Comparison of ENCODE assay signal across 20 cellular contexts in genomic region chr16:1661826-1662225, GRCh38. TPM values are rescaled to one million over a fixed set of nuclear protein-coding genes. Genes with fewer than 3 reads are reported as not detected.
DNase-seq lines count a peak whose midpoint lies in the region; ATAC-seq, FAIRE-seq and TF ChIP-seq lines count a peak whose summit lies in the region.
"Had no signal": no experiment of that assay in that cellular context is flagged by ENCODE, and none has a peak within 500 bp of the region (broad histone marks: within the 10 kb centered on the region; RNA-seq: fewer than 3 reads in every experiment).

No MANE protein-coding gene starts in this region.

- H3K4me3 ChIP-seq in GM12878, result no peak overlapping the region
- H3K4me3 ChIP-seq: A549, GM23338 had no signal

- H3K4me3 Mint-ChIP-seq in activated T-cell treated with anti-CD3 and anti-CD28 coated beads, Interleukin-2, amount 50 U/mL, for 24 hours, result no peak overlapping the region
- H3K4me3 Mint-ChIP-seq in nephron progenitor cell, result no peak overlapping the region
- no peak overlapping the region for H3K4me3 Mint-ChIP-seq in T-helper 2 cell treated with Interferon-gamma antibody and Interleukin-4, amounts not matched to agents 5 μg/mL and 100 μg/mL, for 36 hours
- H3K4me3 Mint-ChIP-seq: CD4-positive, alpha-beta T cell; GM23338; HFFc6; IgD-negative memory B cell had no signal

- TF ChIP-seq EP300 in GM12878 (IDR thresholded peaks at IDR 0.05; ENCODE audit: borderline replicate concordance in 1 of 2, control insufficient read depth in 1 of 2, low read depth in 2 of 2, low read length in 2 of 2), result no peak

- TF ChIP-seq RAD21 in GM12878 (IDR thresholded peaks at IDR 0.05; ENCODE audit: insufficient read depth, low read depth, low read length), result no peak

- H3K4me2 ChIP-seq in GM12878 (ENCODE audit: control insufficient read depth, insufficient read depth), result no peak overlapping the region
- H3K4me2 ChIP-seq: A549, GM23338 had no signal

- SMC1A ChIA-PET in GM12878 (lab: Charles Lee; ENCODE audit: uncharacterized antibody, unreplicated experiment), result no interaction called here

- no peak for DNase-seq in activated T-cell treated with anti-CD3 and anti-CD28 coated beads, Interleukin-2, amount 50 U/mL, for 24 hours
- DNase-seq in activated T-cell treated with anti-CD3 and anti-CD28 coated beads for 4 hours (no peak), GM12878 (ENCODE audit: low read depth, low spot score) (no peak), nephron progenitor cell (no peak), DMS79 (lab: John Stamatoyannopoulos, UW) (no peak)
- no peak for DNase-seq in T-helper 2 cell treated with Interferon-gamma antibody and Interleukin-4, amounts not matched to agents 5 μg/mL and 100 μg/mL, for 36 hours (ENCODE audit: low spot score)
- DNase-seq: AML-193; Caco-2; CD4-positive, alpha-beta T cell; GDM1; HCEC 1CT; HFFc6 had no signal

- no peak for FAIRE-seq in GM12878 (lab: Jason Lieb, UNC)
- FAIRE-seq: A549, D721Med, H54 had no signal

- intact Hi-C loops in GM12878 (cut with micrococcal nuclease; ENCODE audit: unreplicated experiment), result no loop called here

- no peak overlapping the region for H2AFZ ChIP-seq in GM12878 (ENCODE audit: control insufficient read depth, low read depth, low read length)
- H2AFZ ChIP-seq: GM23338 had no signal

- 98% methylated on average over 2 of the region's 2 CpGs for WGBS in GM12878 (ENCODE audit: insufficient coverage, insufficient replicate concordance, low lambda C conversion rate, missing lambda C conversion rate)

- CTCF ChIA-PET in GM12878 (lab: Yijun Ruan, JAX), result no interaction called here

- ATAC-seq in GM12878, result no peak
- ATAC-seq: A549, GM23338 had no signal

- H3K27me3 ChIP-seq in GM12878 (replicated peaks in 1 of 2; ENCODE audit: control insufficient read depth in 2 of 2, insufficient read depth in 2 of 2, low read length in 1 of 2), result no peaks in the 10 kb centered on the region

- H3K9me3 Mint-ChIP-seq in activated T-cell treated with anti-CD3 and anti-CD28 coated beads, Interleukin-2, amount 50 U/mL, for 24 hours, result no peaks in the 10 kb centered on the region
- H3K9me3 Mint-ChIP-seq in nephron progenitor cell, result no peaks in the 10 kb centered on the region
- H3K9me3 Mint-ChIP-seq in T-helper 2 cell treated with Interferon-gamma antibody and Interleukin-4, amounts not matched to agents 5 μg/mL and 100 μg/mL, for 36 hours, result no peaks in the 10 kb centered on the region
- H3K9me3 Mint-ChIP-seq: CD4-positive, alpha-beta T cell; GM23338; HFFc6; IgD-negative memory B cell had no signal

- peak overlapping the region; percentile 26 for H3K27ac Mint-ChIP-seq in activated T-cell treated with anti-CD3 and anti-CD28 coated beads, Interleukin-2, amount 50 U/mL, for 24 hours
- H3K27ac Mint-ChIP-seq in nephron progenitor cell, result peak overlapping the region; percentile 90
- no peak overlapping the region for H3K27ac Mint-ChIP-seq in T-helper 2 cell treated with Interferon-gamma antibody and Interleukin-4, amounts not matched to agents 5 μg/mL and 100 μg/mL, for 36 hours
- H3K27ac Mint-ChIP-seq: CD4-positive, alpha-beta T cell; GM23338; HFFc6; IgD-negative memory B cell had no signal

- H3K4me1 Mint-ChIP-seq in activated T-cell treated with anti-CD3 and anti-CD28 coated beads, Interleukin-2, amount 50 U/mL, for 24 hours (ENCODE audit: low read depth), result no peaks in the 10 kb centered on the region
- no peaks in the 10 kb centered on the region for H3K4me1 Mint-ChIP-seq in nephron progenitor cell
- H3K4me1 Mint-ChIP-seq in T-helper 2 cell treated with Interferon-gamma antibody and Interleukin-4, amounts not matched to agents 5 μg/mL and 100 μg/mL, for 36 hours (ENCODE audit: low read depth), result no peaks in the 10 kb centered on the region
- H3K4me1 Mint-ChIP-seq: GM23338 had no signal

- no peak for TF ChIP-seq POLR2A in GM12878 (IDR thresholded peaks at IDR 0.05; ENCODE audit: low read depth, low read length)

- no peaks in the 10 kb centered on the region for H3K4me1 ChIP-seq in GM12878 (ENCODE audit: control insufficient read depth, insufficient read depth, low read length)
- H3K4me1 ChIP-seq: A549, Caco-2 had no signal

- H3K79me2 ChIP-seq in GM12878 (ENCODE audit: control insufficient read depth, insufficient read depth, low read length), result no peaks in the 10 kb centered on the region

- peaks cover 5 to 11% of the 10 kb centered on the region in 2 experiments for H3K36me3 ChIP-seq in GM12878 (ENCODE audit: control insufficient read depth in 2 of 2, insufficient read depth in 2 of 2, low read length in 1 of 2)

- in situ Hi-C loops in GM12878 (cut with MboI), result no loop called here

- POLR2A ChIA-PET in GM12878 (lab: Charles Lee), result no interaction called here

- RAD21 ChIA-PET in GM12878 (lab: Charles Lee; ENCODE audit: unreplicated experiment), result no interaction called here

- no peak overlapping the region for H3K27ac ChIP-seq in GM12878 (ENCODE audit: control insufficient read depth, insufficient read depth)
- H3K27ac ChIP-seq: 22Rv1, A549, C4-2B, HL-60 had no signal

- TF ChIP-seq CTCF in GM12878 (IDR thresholded peaks at IDR 0.05 in 2 of 3, conservative IDR thresholded peaks at IDR 0.05 in 1 of 3; ENCODE audit: control insufficient read depth in 2 of 3, extremely low read depth in 1 of 3, insufficient read depth in 1 of 3, low read depth in 3 of 3, low read length in 3 of 3) (no peak), nephron progenitor cell (IDR thresholded peaks at IDR 0.05) (no peak)

- peaks cover 86% of the 10 kb centered on the region for H3K36me3 Mint-ChIP-seq in activated T-cell treated with anti-CD3 and anti-CD28 coated beads, Interleukin-2, amount 50 U/mL, for 24 hours (ENCODE audit: low read depth)
- peaks cover 30% of the 10 kb centered on the region for H3K36me3 Mint-ChIP-seq in nephron progenitor cell (ENCODE audit: low read depth)
- peaks cover 27% of the 10 kb centered on the region for H3K36me3 Mint-ChIP-seq in T-helper 2 cell treated with Interferon-gamma antibody and Interleukin-4, amounts not matched to agents 5 μg/mL and 100 μg/mL, for 36 hours (ENCODE audit: low read depth)

- H4K20me1 ChIP-seq in GM12878 (ENCODE audit: control insufficient read depth, insufficient read depth), result no peaks in the 10 kb centered on the region

- H3K27me3 Mint-ChIP-seq in activated T-cell treated with anti-CD3 and anti-CD28 coated beads, Interleukin-2, amount 50 U/mL, for 24 hours, result no peaks in the 10 kb centered on the region
- H3K27me3 Mint-ChIP-seq in nephron progenitor cell (ENCODE audit: low read depth, poor library complexity), result peaks cover 6% of the 10 kb centered on the region
- H3K27me3 Mint-ChIP-seq in T-helper 2 cell treated with Interferon-gamma antibody and Interleukin-4, amounts not matched to agents 5 μg/mL and 100 μg/mL, for 36 hours (ENCODE audit: low read depth), result no peaks in the 10 kb centered on the region
- H3K27me3 Mint-ChIP-seq: CD4-positive, alpha-beta T cell; IgD-negative memory B cell had no signal

- H3K9ac ChIP-seq in GM12878 (ENCODE audit: control insufficient read depth, insufficient read depth, low read length), result no peak overlapping the region

- no peaks in the 10 kb centered on the region for H3K9me3 ChIP-seq in GM12878 (replicated peaks; ENCODE audit: control insufficient read depth, insufficient read depth, low read length)
- H3K9me3 ChIP-seq: A549, Caco-2 had no signal

- no TSS peak for BruUV-seq in GM12878 (replicated peaks; lab: Mats Ljungman, UMichigan)

RNA-seq across cellular contexts. Expression of gene JPT2, which starts 16.3 kb away (rescaled TPM):
- total RNA-seq in GM12878 (2013; cell fraction: nucleolus; rRNA removed), result 43.4 and 44.1 TPM in 2 replicates
- total RNA-seq in GM12878 (2014; rRNA removed) (48.9 and 51.7 TPM in 2 replicates), GM12878 (2014; rRNA removed; fragmentation: Illumina TruSeq; extraction: Trizol) (47.3 and 48.0 TPM in 2 replicates), GM12878 (2021) (78.4 and 82.0 TPM in 2 replicates)
- polyA plus RNA-seq in GM12878 (2011; ENCODE audit: low read depth), result 17.3 TPM
- polyA plus RNA-seq in GM12878 (2011; rRNA removed) (59.8 and 66.8 TPM in 2 replicates), GM12878 (2014; fragmentation: Illumina TruSeq; extraction: Trizol) (61.6 and 75.6 TPM in 2 replicates), GM12878 (2014; fragmentation: Nextera tagmentation; extraction: Ambion mirVana) (10 to 100 TPM; 15.6 to 26.7 TPM), GM12878 (2014; rRNA removed) (62.1 and 75.1 TPM in 2 replicates), GM12878 (2016; fragmentation: Nextera tagmentation; extraction: Ambion mirVana) (10 to 100 TPM; 11.7 to 12.0 TPM)
- polyA plus RNA-seq in GM12878 (2011; cell fraction: cytosol; rRNA removed), result 37.7 and 63.7 TPM in 2 replicates
- polyA plus RNA-seq in GM12878 (2011; cell fraction: nucleus; rRNA removed), result 38.2 and 65.1 TPM in 2 replicates
- 27.5 and 30.8 TPM in 2 replicates for polyA plus RNA-seq in GM12878 (2012)
- polyA minus RNA-seq in GM12878 (2011; rRNA and poly(A)+ RNA removed), result 27.9 and 34.6 TPM in 2 replicates
- polyA minus RNA-seq in GM12878 (2011; cell fraction: cytosol; rRNA and poly(A)+ RNA removed), result 12.2 and 22.5 TPM in 2 replicates
- polyA minus RNA-seq in GM12878 (2011; cell fraction: nucleus; rRNA and poly(A)+ RNA removed), result 10.4 and 20.6 TPM in 2 replicates

RNA-seq across cellular contexts. Expression of gene MAPK8IP3, which starts 44.2 kb away (rescaled TPM):
- 329 and 384 TPM in 2 replicates for total RNA-seq in GM12878 (2013; cell fraction: nucleolus; rRNA removed)
- 36.0 and 42.2 TPM in 2 replicates for total RNA-seq in GM12878 (2014; rRNA removed)
- total RNA-seq in GM12878 (2014; rRNA removed; fragmentation: Illumina TruSeq; extraction: Trizol), result 18.6 and 19.6 TPM in 2 replicates
- total RNA-seq in GM12878 (2021), result 52.6 and 67.9 TPM in 2 replicates
- polyA plus RNA-seq in GM12878 (2011; ENCODE audit: low read depth), result 30.5 TPM
- polyA plus RNA-seq in GM12878 (2011; rRNA removed), result 15.7 and 22.4 TPM in 2 replicates
- polyA plus RNA-seq in GM12878 (2011; cell fraction: cytosol; rRNA removed), result 15.6 and 34.3 TPM in 2 replicates
- polyA plus RNA-seq in GM12878 (2011; cell fraction: nucleus; rRNA removed), result 389 and 450 TPM in 2 replicates
- 67.7 and 99.0 TPM in 2 replicates for polyA plus RNA-seq in GM12878 (2012)
- polyA plus RNA-seq in GM12878 (2014; fragmentation: Illumina TruSeq; extraction: Trizol), result 4.3 and 16.8 TPM in 2 replicates
- polyA plus RNA-seq in GM12878 (2014; fragmentation: Nextera tagmentation; extraction: Ambion mirVana), result under 1 TPM; 0.06 to 0.31 TPM
- polyA plus RNA-seq in GM12878 (2014; rRNA removed), result 67.1 and 81.0 TPM in 2 replicates
- polyA plus RNA-seq in GM12878 (2016; fragmentation: Nextera tagmentation; extraction: Ambion mirVana), result 1 to 10 TPM; 9.3 to 9.7 TPM
- polyA minus RNA-seq in GM12878 (2011; rRNA and poly(A)+ RNA removed), result 22.3 and 39.3 TPM in 2 replicates
- polyA minus RNA-seq in GM12878 (2011; cell fraction: cytosol; rRNA and poly(A)+ RNA removed), result 7.5 and 8.7 TPM in 2 replicates
- polyA minus RNA-seq in GM12878 (2011; cell fraction: nucleus; rRNA and poly(A)+ RNA removed), result 68.1 and 97.9 TPM in 2 replicates

RNA-seq across cellular contexts. Expression of gene CRAMP1, which starts 49.7 kb away (rescaled TPM):
- total RNA-seq in GM12878 (2013; cell fraction: nucleolus; rRNA removed), result 23.0 and 27.5 TPM in 2 replicates
- total RNA-seq in GM12878 (2014; rRNA removed) (2.8 and 4.2 TPM in 2 replicates), GM12878 (2014; rRNA removed; fragmentation: Illumina TruSeq; extraction: Trizol) (3.0 and 3.7 TPM in 2 replicates), GM12878 (2021) (8.1 and 9.8 TPM in 2 replicates)
- polyA plus RNA-seq in GM12878 (2011; ENCODE audit: low read depth), result 4.7 TPM
- polyA plus RNA-seq in GM12878 (2011; rRNA removed) (3.6 and 5.2 TPM in 2 replicates), GM12878 (2014; fragmentation: Illumina TruSeq; extraction: Trizol) (3.3 and 7.4 TPM in 2 replicates), GM12878 (2014; fragmentation: Nextera tagmentation; extraction: Ambion mirVana) (under 1 TPM; 0.37 to 0.38 TPM), GM12878 (2014; rRNA removed) (6.8 and 7.7 TPM in 2 replicates), GM12878 (2016; fragmentation: Nextera tagmentation; extraction: Ambion mirVana) (1 to 10 TPM in 1 of 2 experiments, under 1 TPM in 1; 0.81 to 1.4 TPM)
- polyA plus RNA-seq in GM12878 (2011; cell fraction: cytosol; rRNA removed), result 5.6 and 6.4 TPM in 2 replicates
- polyA plus RNA-seq in GM12878 (2011; cell fraction: nucleus; rRNA removed), result 16.0 and 25.6 TPM in 2 replicates
- 4.1 and 5.8 TPM in 2 replicates for polyA plus RNA-seq in GM12878 (2012)
- 5.3 and 12.3 TPM in 2 replicates for polyA minus RNA-seq in GM12878 (2011; rRNA and poly(A)+ RNA removed)
- 1.7 and 3.7 TPM in 2 replicates for polyA minus RNA-seq in GM12878 (2011; cell fraction: cytosol; rRNA and poly(A)+ RNA removed)
- polyA minus RNA-seq in GM12878 (2011; cell fraction: nucleus; rRNA and poly(A)+ RNA removed), result 5.4 and 11.8 TPM in 2 replicates

RNA-seq across cellular contexts. Expression of gene IFT140, which starts 50.0 kb away (rescaled TPM):
- 44.8 and 53.7 TPM in 2 replicates for total RNA-seq in GM12878 (2013; cell fraction: nucleolus; rRNA removed)
- total RNA-seq in GM12878 (2014; rRNA removed) (2.5 and 3.1 TPM in 2 replicates), GM12878 (2014; rRNA removed; fragmentation: Illumina TruSeq; extraction: Trizol) (2.4 and 2.8 TPM in 2 replicates), GM12878 (2021) (5.7 and 6.5 TPM in 2 replicates)
- polyA plus RNA-seq in GM12878 (2011; ENCODE audit: low read depth), result 1.8 TPM
- polyA plus RNA-seq in GM12878 (2011; rRNA removed) (1.7 and 2.9 TPM in 2 replicates), GM12878 (2014; fragmentation: Illumina TruSeq; extraction: Trizol) (0.81 and 2.9 TPM in 2 replicates), GM12878 (2014; fragmentation: Nextera tagmentation; extraction: Ambion mirVana) (under 1 TPM; 0.29 to 0.48 TPM), GM12878 (2014; rRNA removed) (2.9 and 4.4 TPM in 2 replicates), GM12878 (2016; fragmentation: Nextera tagmentation; extraction: Ambion mirVana) (1 to 10 TPM; 2.9 to 3.8 TPM)
- polyA plus RNA-seq in GM12878 (2011; cell fraction: cytosol; rRNA removed), result 2.3 and 3.2 TPM in 2 replicates
- polyA plus RNA-seq in GM12878 (2011; cell fraction: nucleus; rRNA removed), result 12.8 and 13.0 TPM in 2 replicates
- 4.6 and 4.8 TPM in 2 replicates for polyA plus RNA-seq in GM12878 (2012)
- polyA minus RNA-seq in GM12878 (2011; rRNA and poly(A)+ RNA removed), result 6.4 and 8.0 TPM in 2 replicates
- polyA minus RNA-seq in GM12878 (2011; cell fraction: cytosol; rRNA and poly(A)+ RNA removed), result 1.2 and 2.7 TPM in 2 replicates
- 7.1 and 16.3 TPM in 2 replicates for polyA minus RNA-seq in GM12878 (2011; cell fraction: nucleus; rRNA and poly(A)+ RNA removed)
